ENCODE assay signal across 19 cellular contexts in genomic region chr10:2210083-2210482, GRCh38.
"Had no signal": no experiment of that assay in that cellular context is flagged by ENCODE, and none has a peak within 500 bp of the region (broad histone marks: within the 10 kb centered on the region; RNA-seq: fewer than 3 reads in every experiment).

No MANE protein-coding gene starts in this region.

- H3K27ac Mint-ChIP-seq: naive thymus-derived CD4-positive, alpha-beta T cell had no signal

- DNase-seq: colonic mucosa; dermis blood vessel endothelial cell; esophagus squamous epithelium; foreskin fibroblast; head of caudate nucleus; hippocampal formation; left ventricle myocardium inferior; mesenchymal stem cell; naive thymus-derived CD4-positive, alpha-beta T cell; posterior cingulate gyrus; right cardiac atrium; small intestine; stimulated activated CD4-positive, alpha-beta T cell treated with anti-CD3 and anti-CD28 coated beads, Interleukin-12 subunit alpha, Interleukin-12 subunit beta, amount 100 ng/mL, for 4 hours; stimulated activated naive CD4-positive, alpha-beta T cell treated with Interleukin-2 at 50 U/mL for 16 hours; thyroid gland; upper lobe of left lung; uterus had no signal

- H3K4me1 ChIP-seq: colonic mucosa, esophagus squamous epithelium, left ventricle myocardium inferior, thyroid gland, upper lobe of left lung, uterus had no signal

- H3K27ac ChIP-seq: colonic mucosa, esophagus squamous epithelium, left ventricle myocardium inferior, neutrophil, thyroid gland, upper lobe of left lung, uterus had no signal

- H3K4me1 Mint-ChIP-seq: naive thymus-derived CD4-positive, alpha-beta T cell had no signal

- H3K4me3 ChIP-seq: colonic mucosa, esophagus squamous epithelium, left ventricle myocardium inferior, lung, thyroid gland, upper lobe of left lung, uterus had no signal

- ATAC-seq: naive thymus-derived CD4-positive, alpha-beta T cell; right cardiac atrium had no signal

- H3K36me3 ChIP-seq: colonic mucosa, esophagus squamous epithelium, left ventricle myocardium inferior, neutrophil, thyroid gland, upper lobe of left lung, uterus had no signal

- H3K9me3 ChIP-seq: colonic mucosa, esophagus squamous epithelium, left ventricle myocardium inferior, neutrophil, thyroid gland, upper lobe of left lung, uterus had no signal

- H3K27me3 ChIP-seq: colonic mucosa, neutrophil, thyroid gland, upper lobe of left lung, uterus had no signal

- H3K4me3 Mint-ChIP-seq: naive thymus-derived CD4-positive, alpha-beta T cell had no signal
